9 cellular contexts compared by ENCODE assay signal in the genomic region with DNA sequence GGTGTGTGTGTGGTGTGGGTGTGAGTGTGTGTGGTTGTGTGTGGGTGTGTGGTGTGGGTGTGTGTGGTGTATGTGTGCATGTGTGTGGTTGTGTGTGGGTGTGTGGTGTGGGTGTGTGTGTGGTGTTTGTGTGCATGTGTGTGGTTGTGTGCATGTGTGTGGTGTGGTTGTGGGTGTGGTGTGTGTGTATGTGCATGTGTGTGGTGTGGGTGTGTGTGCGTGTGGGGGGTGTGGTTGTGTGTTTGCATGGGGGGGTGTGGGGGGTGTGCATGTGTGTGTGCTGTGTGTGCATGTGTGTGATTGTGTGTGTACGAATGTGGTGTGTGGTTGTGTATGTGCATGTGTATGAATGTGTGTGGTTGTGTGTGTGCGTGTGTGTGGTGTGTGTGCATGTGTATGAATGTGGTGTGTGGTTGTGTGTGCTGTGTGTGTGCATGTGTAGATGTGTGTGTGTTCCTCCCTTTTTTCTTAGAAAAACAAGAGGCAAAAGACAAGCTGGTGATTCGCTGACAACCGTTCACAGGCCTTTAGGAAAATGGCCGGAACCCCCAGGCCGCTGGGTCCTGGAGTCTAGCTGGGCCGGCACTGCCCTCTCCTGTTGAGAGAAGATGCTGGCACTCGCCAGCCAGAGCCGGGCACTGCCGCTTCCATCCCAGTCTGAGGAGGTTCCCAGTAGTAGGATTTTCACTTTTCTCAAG. TPM values are rescaled to one million over a fixed set of nuclear protein-coding genes. Genes with fewer than 3 reads are reported as not detected.
DNase-seq lines count a peak whose midpoint lies in the region; ATAC-seq and TF ChIP-seq lines count a peak whose summit lies in the region.
"Had no signal": no experiment of that assay in that cellular context is flagged by ENCODE, and none has a peak within 500 bp of the region (broad histone marks: within the 10 kb centered on the region; RNA-seq: fewer than 3 reads in every experiment).

No MANE protein-coding gene starts in this region.

- no peaks in the 10 kb centered on the region for H3K36me3 ChIP-seq in lower lobe of right lung

- H3K27me3 ChIP-seq in lower lobe of right lung (ENCODE audit: low read depth): peaks cover 4% of the 10 kb centered on the region

- H3K27ac ChIP-seq in coronary artery: peak overlapping the region in 1 of 2 donors; percentile 54
- H3K27ac ChIP-seq in lower lobe of right lung: no peak overlapping the region

- TF ChIP-seq CTCF in coronary artery (IDR thresholded peaks at IDR 0.05): peak; percentile 74
- peak; percentile 47 for TF ChIP-seq CTCF in lower lobe of right lung (IDR thresholded peaks at IDR 0.05)

- peak in 1 of 2 donors; percentile 47 for ATAC-seq in lower lobe of right lung
- ATAC-seq: GM12878 had no signal

- no peaks in the 10 kb centered on the region for H3K4me1 ChIP-seq in lower lobe of right lung

- no peaks in the 10 kb centered on the region for H3K9me3 ChIP-seq in lower lobe of right lung

- intact Hi-C loops in lower lobe of right lung (cut with DNase I): no loop called here

- no peak overlapping the region for H3K4me3 ChIP-seq in coronary artery
- H3K4me3 ChIP-seq in lower lobe of right lung: no peak overlapping the region
- H3K4me3 ChIP-seq: GM12878 had no signal

- DNase-seq in AG20443 (ENCODE audit: low spot score) (peak; percentile 80), NCI-H1105 (lab: John Stamatoyannopoulos, UW) (peak; percentile 51), coronary artery (ENCODE audit: low spot score) (no peak), lower lobe of right lung (no peak), KG1 (lab: John Stamatoyannopoulos, UW) (no peak), Kasumi-1 (lab: John Stamatoyannopoulos, UW) (no peak), NCI-H524 treated with DMSO at 0.1 percent for 48 hours (lab: John Stamatoyannopoulos, UW) (no peak)
- no peak for DNase-seq in stimulated activated naive CD4-positive, alpha-beta T cell (lab: John Stamatoyannopoulos, UW)

RNA-seq across cellular contexts. Expression of gene ARHGEF16, which starts 44.6 kb away (rescaled TPM):
- total RNA-seq in lower lobe of right lung: 10.6 TPM
- total RNA-seq: GM12878 had no signal

Comparison
In these comparisons a context has a peak if more than half of its experiments do, and no peak if none do; other contexts are left out.
1. DNase-seq: peak in AG20443 (single experiment) and NCI-H1105 (single experiment); none in coronary artery (single experiment), lower lobe of right lung (single experiment), stimulated activated naive CD4-positive, alpha-beta T cell (0 of 6), KG1 (single experiment), Kasumi-1 (0 of 2) and NCI-H524 treated with DMSO at 0.1 percent for 48 hours (single experiment).